ENCODE assay signal across 9 cellular contexts in genomic region chr11:16986434-16987204, GRCh38. TPM values are rescaled to one million over a fixed set of nuclear protein-coding genes. Genes with fewer than 3 reads are reported as not detected.
DNase-seq lines count a peak whose midpoint lies in the region; ATAC-seq and TF ChIP-seq lines count a peak whose summit lies in the region.
"Had no signal": no experiment of that assay in that cellular context is flagged by ENCODE, and none has a peak within 500 bp of the region (broad histone marks: within the 10 kb centered on the region; RNA-seq: fewer than 3 reads in every experiment).

No MANE protein-coding gene starts in this region.

- TF ChIP-seq CTCF in brain (conservative IDR thresholded peaks at IDR 0.05): no peak
- TF ChIP-seq CTCF in RWPE1 (conservative IDR thresholded peaks at IDR 0.05; ENCODE audit: low read depth): no peak

- H3K4me1 Mint-ChIP-seq in brain: peaks cover 56% of the 10 kb centered on the region

- H3K4me3 Mint-ChIP-seq in brain: no peak overlapping the region
- H3K4me3 Mint-ChIP-seq: dendritic cell treated with granulocyte-macrophage colony-stimulating factor and Interleukin-4, amounts not matched to agents 40 ng/mL and 50 ng/mL, for 4 days had no signal

- CTCF ChIA-PET in RWPE1 (lab: Yijun Ruan, JAX): no interaction called here

- peak; percentile 87 for ATAC-seq in HG02970 (IDR thresholded peaks at IDR 0.05; ENCODE audit: low FRiP score, unreplicated experiment)

- DNase-seq in activated CD4-positive, alpha-beta T cell treated with anti-CD3 and anti-CD28 coated beads for 24 hours (ENCODE audit: low read depth in 2 of 2): peak; percentile 31 to 32
- DNase-seq in activated CD4-positive, alpha-beta T cell treated with anti-CD3 and anti-CD28 coated beads for 1 hour: no peak
- DNase-seq in RPMI8226 (peak; percentile 86), DMS 273 (lab: John Stamatoyannopoulos, UW; ENCODE audit: unreplicated experiment) (no peak), RWPE1 (ENCODE audit: low spot score) (no peak)
- peak; percentile 34 for DNase-seq in stimulated activated CD4-positive, alpha-beta T cell treated with anti-CD3 and anti-CD28 coated beads, Interleukin-12 subunit alpha, Interleukin-12 subunit beta, amount 100 ng/mL, for 4 hours

- POLR2A ChIA-PET in RWPE1 (lab: Yijun Ruan, JAX; ENCODE audit: low non-redundant PET): no interaction called here

- H3K27ac ChIP-seq in RWPE1: no peak overlapping the region

- no peaks in the 10 kb centered on the region for H3K9me3 Mint-ChIP-seq in brain
- H3K9me3 Mint-ChIP-seq: dendritic cell treated with granulocyte-macrophage colony-stimulating factor and Interleukin-4, amounts not matched to agents 40 ng/mL and 50 ng/mL, for 4 days had no signal

- peak overlapping the region in 3 of 5 experiments; percentile 60 to 84 (median 78) for H3K27ac Mint-ChIP-seq in brain
- H3K27ac Mint-ChIP-seq: dendritic cell treated with granulocyte-macrophage colony-stimulating factor and Interleukin-4, amounts not matched to agents 40 ng/mL and 50 ng/mL, for 4 days had no signal

- peaks cover 4% of the 10 kb centered on the region for H3K27me3 Mint-ChIP-seq in brain
- H3K27me3 Mint-ChIP-seq: dendritic cell treated with granulocyte-macrophage colony-stimulating factor and Interleukin-4, amounts not matched to agents 40 ng/mL and 50 ng/mL, for 4 days had no signal

- H3K36me3 Mint-ChIP-seq in brain: no peaks in the 10 kb centered on the region

RNA-seq across cellular contexts. Expression of gene PLEKHA7, which starts 27.6 kb away (rescaled TPM):
- polyA plus RNA-seq in brain (ENCODE audit: insufficient read depth, low read depth, low replicate concordance): 8.9 TPM

Comparison
In these comparisons a context has a peak if more than half of its experiments do, and no peak if none do; other contexts are left out.
1. DNase-seq: peak in activated CD4-positive, alpha-beta T cell treated with anti-CD3 and anti-CD28 coated beads for 24 hours (2 of 2), RPMI8226 (single experiment) and stimulated activated CD4-positive, alpha-beta T cell treated with anti-CD3 and anti-CD28 coated beads, Interleukin-12 subunit alpha, Interleukin-12 subunit beta, amount 100 ng/mL, for 4 hours (single experiment); none in activated CD4-positive, alpha-beta T cell treated with anti-CD3 and anti-CD28 coated beads for 1 hour (single experiment), DMS 273 (single experiment) and RWPE1 (single experiment).